Comparison of ENCODE assay signal across 10 cellular contexts in the genomic region with DNA sequence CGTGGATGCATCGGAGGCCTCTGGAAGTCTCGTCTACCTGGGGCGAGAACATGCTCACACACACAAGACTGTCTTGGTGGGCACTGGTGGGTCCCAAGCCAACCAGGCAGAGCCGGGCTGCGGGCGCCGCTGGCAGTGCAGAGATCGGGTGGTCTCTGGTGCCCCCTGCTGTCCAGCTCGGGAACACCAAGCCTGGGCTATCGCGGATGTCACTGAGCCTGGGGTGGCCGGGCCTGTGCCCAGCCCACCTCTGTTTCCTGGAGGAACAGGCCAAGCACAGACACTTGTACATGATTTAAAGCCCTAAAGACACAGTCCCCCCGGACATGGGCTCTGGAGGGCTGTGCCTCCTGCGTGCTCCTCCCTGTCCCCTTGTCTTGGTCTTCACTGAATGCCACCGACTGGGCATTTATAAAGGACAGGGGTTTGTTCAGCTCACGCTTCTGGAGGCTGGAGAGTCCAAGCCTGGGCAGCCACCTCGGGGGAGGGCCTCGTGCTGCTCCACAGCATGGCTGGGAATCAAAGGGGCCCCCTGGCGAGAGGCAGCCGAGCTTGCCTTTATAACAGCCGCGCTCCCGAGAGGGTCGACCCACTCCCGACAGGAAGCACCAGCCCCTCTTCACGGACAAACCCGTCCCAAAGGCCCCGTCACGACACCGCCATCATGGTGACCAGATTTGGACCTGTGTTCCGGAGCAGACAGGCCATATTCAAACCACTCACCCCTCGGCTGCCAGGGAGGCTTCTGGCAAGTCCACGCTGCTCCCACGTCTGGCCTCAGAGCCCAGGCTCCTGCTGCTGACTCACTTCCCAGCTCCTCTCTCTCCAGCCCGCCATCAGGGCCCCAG. TPM values are rescaled to one million over a fixed set of nuclear protein-coding genes. Genes with fewer than 3 reads are reported as not detected.
DNase-seq lines count a peak whose midpoint lies in the region; FAIRE-seq and TF ChIP-seq lines count a peak whose summit lies in the region.
"Had no signal": no experiment of that assay in that cellular context is flagged by ENCODE, and none has a peak within 500 bp of the region (broad histone marks: within the 10 kb centered on the region; RNA-seq: fewer than 3 reads in every experiment).

No MANE protein-coding gene starts in this region.

- intact Hi-C loops in tibial artery (cut with DNase I; ENCODE audit: low total_unique reads): loop anchor here (2.0 kb wide), 1 partner anchor 83 kb away; no protein-coding TSS in a partner anchor

- H3K4me1 ChIP-seq in tibial artery: peaks cover 0 to 7% (median 2%) of the 10 kb centered on the region in 4 donors

- H3K27ac Mint-ChIP-seq in osteocyte (ENCODE audit: unreplicated experiment): no peak overlapping the region

- peaks cover 23% of the 10 kb centered on the region for H3K27me3 Mint-ChIP-seq in osteocyte (ENCODE audit: unreplicated experiment)

- TF ChIP-seq CTCF in osteocyte (IDR thresholded peaks at IDR 0.05): peak; percentile 95
- peak; percentile 93 to 96 for TF ChIP-seq CTCF in tibial artery (IDR thresholded peaks at IDR 0.05)

- no peak overlapping the region for H3K4me3 Mint-ChIP-seq in osteocyte (ENCODE audit: unreplicated experiment)

- no peaks in the 10 kb centered on the region for H3K36me3 Mint-ChIP-seq in osteocyte (ENCODE audit: unreplicated experiment)

- H3K36me3 ChIP-seq in tibial artery: no peaks in the 10 kb centered on the region

- FAIRE-seq in HTR-8/SVneo (lab: Jason Lieb, UNC): peak; percentile 83
- FAIRE-seq: G401.6, islet of Langerhans had no signal

- DNase-seq in NCI-H1436 (lab: John Stamatoyannopoulos, UW) (peak; percentile 16), NCI-H1436 treated with DMSO at 0.1 percent for 48 hours (lab: John Stamatoyannopoulos, UW) (no peak), HTR-8/SVneo (ENCODE audit: insufficient read length, low spot score) (peak; percentile 82), SHP77 treated with DMSO at 0.1 percent for 48 hours (lab: John Stamatoyannopoulos, UW) (peak; percentile 35), foreskin melanocyte (peak; percentile 28), osteocyte (ENCODE audit: extremely low spot score, unreplicated experiment) (peak; percentile 93), tibial artery (peak; percentile 60 to 78)
- peak; percentile 93 for DNase-seq in activated effector memory CD4-positive, alpha-beta T cell treated with anti-CD3 and anti-CD28 coated beads, Interleukin-2, amount 50 U/mL, for 16 hours

- no peak overlapping the region for H3K4me3 ChIP-seq in tibial artery

- H3K9me3 ChIP-seq in tibial artery: no peaks in the 10 kb centered on the region

- no peaks in the 10 kb centered on the region for H3K4me1 Mint-ChIP-seq in osteocyte (ENCODE audit: unreplicated experiment)

- peaks cover 0 to 54% of the 10 kb centered on the region in 2 donors for H3K27me3 ChIP-seq in tibial artery

- no peak overlapping the region for H3K27ac ChIP-seq in tibial artery

- H3K9me3 Mint-ChIP-seq in osteocyte (ENCODE audit: unreplicated experiment): no peaks in the 10 kb centered on the region

RNA-seq across cellular contexts. Expression of gene OTOS, which starts 3.6 kb away (rescaled TPM):
- total RNA-seq in osteocyte: not detected in 2 replicates

RNA-seq across cellular contexts. Expression of gene COPS9, which starts 7.9 kb away (rescaled TPM):
- 156 TPM in 2 replicates for total RNA-seq in osteocyte
